In the genomic region with DNA sequence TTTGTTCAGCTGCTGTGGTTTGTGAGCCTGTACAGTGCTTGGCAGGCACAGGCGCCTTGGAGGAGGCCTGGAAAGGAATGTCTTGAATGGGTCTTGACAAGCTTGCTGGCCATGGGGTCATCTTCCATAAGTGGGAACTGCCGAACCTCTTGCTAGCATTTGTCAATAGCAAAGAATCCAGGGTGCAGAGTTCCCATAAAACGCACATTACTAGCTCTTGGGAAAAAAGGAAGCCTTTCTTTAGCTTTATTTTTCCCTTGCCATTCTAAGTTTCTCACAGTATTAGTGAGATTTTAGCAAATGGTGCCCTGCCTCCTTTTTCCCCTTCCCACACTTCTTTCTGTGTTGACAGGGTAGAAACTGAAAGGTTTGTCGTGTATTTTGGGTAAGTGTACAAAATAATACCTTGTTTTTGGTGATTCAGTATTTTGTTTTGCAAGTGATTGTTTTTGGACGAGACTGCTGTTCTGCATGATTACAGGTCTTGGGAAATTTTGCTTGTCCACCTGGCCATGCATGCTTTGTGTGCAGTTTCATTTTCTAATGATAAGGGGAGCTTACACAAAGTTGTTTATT, we compare ENCODE assay signal across 13 cellular contexts.
DNase-seq lines count a peak whose midpoint lies in the region; ATAC-seq and TF ChIP-seq lines count a peak whose summit lies in the region.
"Had no signal": no experiment of that assay in that cellular context is flagged by ENCODE, and none has a peak within 500 bp of the region (broad histone marks: within the 10 kb centered on the region; RNA-seq: fewer than 3 reads in every experiment).

No MANE protein-coding gene starts in this region.

- H3K9me3 Mint-ChIP-seq in CD4-positive, alpha-beta T cell, result no peaks in the 10 kb centered on the region
- no peaks in the 10 kb centered on the region for H3K9me3 Mint-ChIP-seq in immature natural killer cell
- H3K9me3 Mint-ChIP-seq: CD4-positive, alpha-beta memory T cell had no signal

- POLR2A ChIA-PET in CD4-positive, alpha-beta T cell (lab: Charles Lee), result no interaction called here

- intact Hi-C loops in left lung (cut with DNase I), result no loop called here
- intact Hi-C loops in CD4-positive, alpha-beta T cell (cut with DNase I, micrococcal nuclease), result no loop called here

- H2AFZ ChIP-seq in OCI-LY3 (ENCODE audit: low read depth, low read length), result no peak overlapping the region

- TF ChIP-seq CTCF in GM12864 (IDR thresholded peaks at IDR 0.05; ENCODE audit: low read depth, low read length, missing control alignments), result no peak
- no peak for TF ChIP-seq CTCF in OCI-LY3 (IDR thresholded peaks at IDR 0.05; ENCODE audit: low read depth, low read length)
- TF ChIP-seq CTCF in left lung (IDR thresholded peaks at IDR 0.05), result no peak
- TF ChIP-seq CTCF in CD4-positive, alpha-beta T cell (IDR thresholded peaks at IDR 0.05), result no peak

- ATAC-seq in GM21360 (IDR thresholded peaks at IDR 0.05; ENCODE audit: unreplicated experiment), result peak; percentile 56
- ATAC-seq in left lung, result peak; percentile 50
- ATAC-seq in CD4-positive, alpha-beta T cell (ENCODE audit: poor library complexity), result no peak
- no peak for ATAC-seq in GM21423 (IDR thresholded peaks at IDR 0.05; ENCODE audit: unreplicated experiment)
- ATAC-seq: left lobe of liver had no signal

- no peaks in the 10 kb centered on the region for H3K79me2 ChIP-seq in OCI-LY3 (ENCODE audit: low read length)

- CTCF ChIA-PET in CD4-positive, alpha-beta T cell (lab: Charles Lee), result interaction anchor here (1.4 kb wide), 1 partner anchor 11 kb away, joined by 7 read pairs; no protein-coding TSS in a partner anchor

- H3K9me3 ChIP-seq in OCI-LY3 (ENCODE audit: insufficient read depth, low read length), result no peaks in the 10 kb centered on the region
- no peaks in the 10 kb centered on the region for H3K9me3 ChIP-seq in left lung
- no peaks in the 10 kb centered on the region for H3K9me3 ChIP-seq in CD4-positive, alpha-beta T cell (ENCODE audit: control insufficient read depth, low read length)
- H3K9me3 ChIP-seq: right atrium auricular region had no signal

- H3K4me2 ChIP-seq in OCI-LY3 (ENCODE audit: low read length), result peak overlapping the region; percentile 28; the same call in 1 of the 2 replicates

- no peak overlapping the region for H3K4me3 Mint-ChIP-seq in CD4-positive, alpha-beta T cell
- no peak overlapping the region for H3K4me3 Mint-ChIP-seq in immature natural killer cell
- H3K4me3 Mint-ChIP-seq: CD4-positive, alpha-beta memory T cell had no signal

- H3K36me3 Mint-ChIP-seq in CD4-positive, alpha-beta T cell (ENCODE audit: low read depth), result no peaks in the 10 kb centered on the region
- H3K36me3 Mint-ChIP-seq in immature natural killer cell, result no peaks in the 10 kb centered on the region
- H3K36me3 Mint-ChIP-seq: CD4-positive, alpha-beta memory T cell had no signal

- no peaks in the 10 kb centered on the region for H3K4me1 Mint-ChIP-seq in CD4-positive, alpha-beta T cell (ENCODE audit: low read depth)
- H3K4me1 Mint-ChIP-seq in immature natural killer cell, result no peaks in the 10 kb centered on the region
- H3K4me1 Mint-ChIP-seq: CD4-positive, alpha-beta memory T cell had no signal

- DNase-seq in GM12864 (ENCODE audit: low read depth) (peak; percentile 36), left lung (no peak), medulla oblongata (ENCODE audit: extremely low spot score) (no peak), immature natural killer cell (no peak)
- no peak for DNase-seq in CD4-positive, alpha-beta T cell
- DNase-seq: activated CD4-positive, alpha-beta T cell treated with anti-CD3 and anti-CD28 coated beads for 48 hours; CD4-positive, alpha-beta memory T cell had no signal

- no peak overlapping the region for H3K9ac ChIP-seq in OCI-LY3 (ENCODE audit: low read length)

- H3K4me1 ChIP-seq in OCI-LY3 (ENCODE audit: low read length), result no peaks in the 10 kb centered on the region; the same call in 1 of the 2 replicates
- H3K4me1 ChIP-seq in left lung, result no peaks in the 10 kb centered on the region

- no peak overlapping the region for H3K27ac Mint-ChIP-seq in CD4-positive, alpha-beta T cell
- H3K27ac Mint-ChIP-seq in immature natural killer cell, result no peak overlapping the region
- H3K27ac Mint-ChIP-seq: CD4-positive, alpha-beta memory T cell had no signal

- H3K27me3 ChIP-seq in OCI-LY3 (ENCODE audit: low read depth, low read length) (no peaks in the 10 kb centered on the region), left lung (no peaks in the 10 kb centered on the region)
- H3K27me3 ChIP-seq in CD4-positive, alpha-beta T cell (ENCODE audit: control insufficient read depth, insufficient read depth, low read length), result no peaks in the 10 kb centered on the region
- H3K27me3 ChIP-seq: right atrium auricular region had no signal

- H4K20me1 ChIP-seq in OCI-LY3 (ENCODE audit: insufficient read depth, low read length), result no peaks in the 10 kb centered on the region

- H3K27ac ChIP-seq in OCI-LY3 (ENCODE audit: low read length) (no peak overlapping the region), left lung (no peak overlapping the region)
- H3K27ac ChIP-seq in CD4-positive, alpha-beta T cell (ENCODE audit: low read depth, low read length), result no peak overlapping the region
- H3K27ac ChIP-seq: RWPE1 had no signal

- no peaks in the 10 kb centered on the region for H3K36me3 ChIP-seq in OCI-LY3 (replicated peaks; ENCODE audit: low read depth, low read length)
- H3K36me3 ChIP-seq in left lung, result no peaks in the 10 kb centered on the region
- H3K36me3 ChIP-seq: right atrium auricular region had no signal

- H3K27me3 Mint-ChIP-seq in CD4-positive, alpha-beta T cell, result peaks cover 7% of the 10 kb centered on the region
- H3K27me3 Mint-ChIP-seq in immature natural killer cell (ENCODE audit: low read depth in 3 of 3), result peaks cover 0 to 3% (median 3%) of the 10 kb centered on the region in 3 donors

- H3K4me3 ChIP-seq in GM12864 (ENCODE audit: low read depth, low read length) (no peak overlapping the region; the same call in 1 of the 2 replicates), OCI-LY3 (ENCODE audit: low read length) (no peak overlapping the region), left lung (no peak overlapping the region)
- H3K4me3 ChIP-seq: right atrium auricular region had no signal

Comparison
In these comparisons a context has a peak if more than half of its experiments do, and no peak if none do; other contexts are left out.
1. ATAC-seq: peak in GM21360 (single experiment) and left lung (single experiment); none in CD4-positive, alpha-beta T cell (single experiment) and GM21423 (single experiment).